ENCODE assay signal across 8 cellular contexts in genomic region chr5:169637856-169638190, GRCh38. TPM values are rescaled to one million over a fixed set of nuclear protein-coding genes. Genes with fewer than 3 reads are reported as not detected.
A peak's percentile ranks its signal among the peaks of the same experiment; 100 is the strongest.
DNase-seq lines count a peak whose midpoint lies in the region; ATAC-seq and TF ChIP-seq lines count a peak whose summit lies in the region.

No MANE protein-coding gene starts in this region.

- 79% methylated on average over 6 of the region's 6 CpGs for WGBS in smooth muscle cell (ENCODE audit: low lambda C conversion rate)

- H2AFZ ChIP-seq in smooth muscle cell (ENCODE audit: low read depth), result no peak overlapping the region

- ATAC-seq in GM19023 (IDR thresholded peaks at IDR 0.05; ENCODE audit: unreplicated experiment), result peak; percentile 71
- ATAC-seq in HG03095 (IDR thresholded peaks at IDR 0.05; ENCODE audit: unreplicated experiment), result peak; percentile 55

- peaks cover 14% of the 10 kb centered on the region for H3K9me3 Mint-ChIP-seq in osteocyte (ENCODE audit: unreplicated experiment)

- peak; percentile 48 for DNase-seq in T-helper 22 cell (ENCODE audit: low read depth)
- no peak for DNase-seq in coronary artery (ENCODE audit: low spot score)
- peak; percentile 66 to 74 for DNase-seq in stimulated activated CD4-positive, alpha-beta T cell treated with anti-CD3 and anti-CD28 coated beads, Interleukin-15, amount 100 ng/mL, for 48 hours (ENCODE audit: low read depth in 2 of 2)
- no peak for DNase-seq in osteocyte (ENCODE audit: extremely low spot score, unreplicated experiment)
- DNase-seq in kidney glomerular epithelial cell (lab: John Stamatoyannopoulos, UW), result no peak
- no peak for DNase-seq in smooth muscle cell (lab: John Stamatoyannopoulos, UW; ENCODE audit: unreplicated experiment)

- H3F3A ChIP-seq in smooth muscle cell (ENCODE audit: low read depth), result no peaks in the 10 kb centered on the region

- no peak for TF ChIP-seq CTCF in coronary artery (IDR thresholded peaks at IDR 0.05)
- TF ChIP-seq CTCF in osteocyte (IDR thresholded peaks at IDR 0.05), result no peak
- no peak for TF ChIP-seq CTCF in smooth muscle cell (IDR thresholded peaks at IDR 0.05; ENCODE audit: borderline replicate concordance, insufficient read depth, poor library complexity, severe bottlenecking)

- H3K9ac ChIP-seq in smooth muscle cell (ENCODE audit: low read depth), result no peak overlapping the region

- no peaks in the 10 kb centered on the region for H3K27me3 Mint-ChIP-seq in osteocyte (ENCODE audit: unreplicated experiment)

- H3K4me3 ChIP-seq in coronary artery (peak overlapping the region; percentile 71), smooth muscle cell (no peak overlapping the region)

- H3K4me1 ChIP-seq in smooth muscle cell (ENCODE audit: low read depth), result no peaks in the 10 kb centered on the region

- H3K4me3 Mint-ChIP-seq in osteocyte (ENCODE audit: unreplicated experiment), result no peak overlapping the region

- no peak overlapping the region for H3K27ac ChIP-seq in coronary artery
- H3K27ac ChIP-seq in smooth muscle cell (ENCODE audit: low read depth), result no peak overlapping the region

- H3K9me3 ChIP-seq in smooth muscle cell (replicated peaks; ENCODE audit: low read depth), result no peaks in the 10 kb centered on the region

- H4K20me1 ChIP-seq in smooth muscle cell (ENCODE audit: low read depth), result no peaks in the 10 kb centered on the region

- peaks cover 2% of the 10 kb centered on the region for H3K36me3 Mint-ChIP-seq in osteocyte (ENCODE audit: unreplicated experiment)

- no peaks in the 10 kb centered on the region for H3K36me3 ChIP-seq in smooth muscle cell (ENCODE audit: low read depth)

- H3K79me2 ChIP-seq in smooth muscle cell (ENCODE audit: low read depth), result no peaks in the 10 kb centered on the region

- no peak overlapping the region for H3K27ac Mint-ChIP-seq in osteocyte (ENCODE audit: unreplicated experiment)

- H3K4me1 Mint-ChIP-seq in osteocyte (ENCODE audit: unreplicated experiment), result peaks cover 5% of the 10 kb centered on the region

- H3K4me2 ChIP-seq in smooth muscle cell, result no peak overlapping the region

- H3K27me3 ChIP-seq in smooth muscle cell (ENCODE audit: low read depth), result peaks cover 33% of the 10 kb centered on the region

RNA-seq across cellular contexts. Expression of gene DOCK2, which starts 0.7 kb away (rescaled TPM):
- 11.6 and 12.4 TPM in 2 replicates for total RNA-seq in osteocyte
- 0.31 and 3.0 TPM in 2 replicates for total RNA-seq in smooth muscle cell
- polyA plus RNA-seq in smooth muscle cell, result 0.40 and 0.73 TPM in 2 replicates

RNA-seq across cellular contexts. Expression of gene SPDL1, which starts 54.2 kb away (rescaled TPM):
- total RNA-seq in osteocyte, result 40.4 and 40.5 TPM in 2 replicates
- total RNA-seq in smooth muscle cell, result 34.9 and 75.2 TPM in 2 replicates
- 25.7 and 28.0 TPM in 2 replicates for polyA plus RNA-seq in smooth muscle cell

Comparison
In these comparisons a context has a peak if more than half of its experiments do, and no peak if none do; other contexts are left out.
1. DNase-seq: peak in T-helper 22 cell (single experiment) and stimulated activated CD4-positive, alpha-beta T cell treated with anti-CD3 and anti-CD28 coated beads, Interleukin-15, amount 100 ng/mL, for 48 hours (2 of 2); none in coronary artery (single experiment), osteocyte (single experiment), kidney glomerular epithelial cell (single experiment) and smooth muscle cell (single experiment).